27 cellular contexts compared by ENCODE assay signal in the genomic region with DNA sequence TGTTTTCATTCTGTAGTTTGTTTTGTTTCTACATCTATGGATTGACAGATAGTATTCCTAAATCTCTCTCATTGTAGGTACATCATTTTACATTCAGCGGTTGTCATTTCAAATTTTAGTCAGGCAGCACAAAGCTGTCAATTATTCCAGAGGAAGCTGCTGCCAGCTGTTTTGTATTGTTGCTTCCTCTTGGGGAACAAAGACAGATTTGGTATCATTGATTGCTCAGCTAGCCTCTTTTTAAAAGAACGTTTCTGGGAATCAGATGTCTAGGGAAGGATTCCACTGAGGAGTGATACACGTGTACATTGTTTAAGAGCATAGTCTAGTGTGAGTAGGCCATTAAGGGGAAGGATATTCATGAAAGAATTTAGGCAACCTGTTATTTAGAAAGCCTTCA.
A peak's percentile ranks its signal among the peaks of the same experiment; 100 is the strongest.
DNase-seq lines count a peak whose midpoint lies in the region; ATAC-seq and TF ChIP-seq lines count a peak whose summit lies in the region.
"Had no signal": no experiment of that assay in that cellular context is flagged by ENCODE, and none has a peak within 500 bp of the region (broad histone marks: within the 10 kb centered on the region; RNA-seq: fewer than 3 reads in every experiment).

No MANE protein-coding gene starts in this region.

- H3K4me1 ChIP-seq in Caco-2, result 0 out of 2 replicates have a peak, but pooled peaks cover 12% of the 10 kb centered on the region
- no peaks in the 10 kb centered on the region for H3K4me1 ChIP-seq in HCT116 (ENCODE audit: control insufficient read depth in 1 of 2, insufficient read depth in 2 of 2, low read length in 2 of 2)
- no peaks in the 10 kb centered on the region for H3K4me1 ChIP-seq in PC-3 (ENCODE audit: insufficient read depth, low read length)
- H3K4me1 ChIP-seq: Peyer's patch had no signal

- peaks cover 8% of the 10 kb centered on the region for H3K36me3 Mint-ChIP-seq in Caco-2 (ENCODE audit: insufficient read depth, unreplicated experiment)

- H3K9me3 ChIP-seq in Caco-2, result no peaks in the 10 kb centered on the region
- H3K9me3 ChIP-seq in HCT116 (ENCODE audit: control insufficient read depth in 1 of 2, insufficient read depth in 1 of 2, low read depth in 1 of 2, low read length in 2 of 2), result no peaks in the 10 kb centered on the region
- H3K9me3 ChIP-seq in PC-3 (ENCODE audit: low read length), result no peaks in the 10 kb centered on the region
- H3K9me3 ChIP-seq: esophagus muscularis mucosa, HAP-1, heart left ventricle, Peyer's patch had no signal

- intact Hi-C loops in Caco-2 (cut with micrococcal nuclease; ENCODE audit: unreplicated experiment), result loop anchor here (5.0 kb wide), 2 partner anchors 64 to 184 kb away; no protein-coding TSS in a partner anchor
- intact Hi-C loops in HCT116 (cut with micrococcal nuclease), result loop anchor here (5.0 kb wide), 1 partner anchor 536 kb away; no protein-coding TSS in a partner anchor
- intact Hi-C loops in PC-3 (cut with micrococcal nuclease), result no loop called here
- intact Hi-C loops in Right ventricle myocardium superior (cut with DNase I), result no loop called here

- no peak overlapping the region for H3K4me3 Mint-ChIP-seq in Caco-2 (ENCODE audit: unreplicated experiment)
- H3K4me3 Mint-ChIP-seq: central memory CD8-positive, alpha-beta T cell; mesothelial cell of epicardium; naive B cell; stimulated activated naive B cell treated with anti-CD40 and anti-IgM and Interleukin-4, amounts not matched to agents 10 μg/mL and 1 μg/mL and 100 μg/mL, for 72 hours had no signal

- no peak for TF ChIP-seq POLR2A in HCT116 (IDR thresholded peaks at IDR 0.05; ENCODE audit: borderline replicate concordance, extremely low read depth, insufficient read depth, insufficient read length)

- CTCF ChIA-PET in Caco-2 (lab: Charles Lee), result no interaction called here
- CTCF ChIA-PET in HCT116 (lab: Charles Lee), result interaction anchor here (2.2 kb wide), 1 partner anchor 66 kb away, joined by 4 read pairs; no protein-coding TSS in a partner anchor
- CTCF ChIA-PET in PC-3 (lab: Charles Lee), result no interaction called here
- CTCF ChIA-PET in GM10248 (lab: Yijun Ruan, JAX), result interaction anchor here (1.1 kb wide), 1 partner anchor 25 kb away, joined by 3 read pairs; no protein-coding TSS in a partner anchor

- BruUV-seq in Caco-2 (replicated peaks; lab: Mats Ljungman, UMichigan) (TSS peak; percentile 29), HCT116 (replicated peaks; lab: Mats Ljungman, UMichigan) (TSS peak; percentile 25), PC-3 (replicated peaks; lab: Mats Ljungman, UMichigan) (TSS peak; percentile 22)

- H3K27ac Mint-ChIP-seq in Caco-2 (ENCODE audit: unreplicated experiment), result no peak overlapping the region
- H3K27ac Mint-ChIP-seq: naive B cell; stimulated activated naive B cell treated with anti-CD40 and anti-IgM and Interleukin-4, amounts not matched to agents 10 μg/mL and 1 μg/mL and 100 μg/mL, for 72 hours had no signal

- H3K9me2 ChIP-seq in HCT116 (ENCODE audit: insufficient read depth), result no peaks in the 10 kb centered on the region
- no peaks in the 10 kb centered on the region for H3K9me2 ChIP-seq in PC-3 (replicated peaks; ENCODE audit: low read length)

- ATAC-seq in HCT116 (no peak), PC-3 (no peak), Right ventricle myocardium superior (ENCODE audit: poor library complexity) (no peak)
- ATAC-seq: heart left ventricle; stimulated activated naive B cell treated with anti-CD40 and anti-IgM and Interleukin-4, amounts not matched to agents 10 μg/mL and 1 μg/mL and 100 μg/mL, for 72 hours had no signal

- H4K20me1 ChIP-seq in HCT116 (ENCODE audit: insufficient read depth) (no peaks in the 10 kb centered on the region), PC-3 (ENCODE audit: low read length) (no peaks in the 10 kb centered on the region)

- no peak overlapping the region for H3K4me3 ChIP-seq in Caco-2 (ENCODE audit: low read depth, low read length)
- H3K4me3 ChIP-seq in HCT116 (replicated peaks in 1 of 2; ENCODE audit: low read depth in 1 of 2, low read length in 2 of 2), result no peak overlapping the region
- H3K4me3 ChIP-seq in PC-3 (ENCODE audit: low read length), result no peak overlapping the region
- H3K4me3 ChIP-seq: esophagus muscularis mucosa, HAP-1, heart left ventricle, Peyer's patch had no signal

- H3K9me3 Mint-ChIP-seq in Caco-2 (ENCODE audit: unreplicated experiment), result no peaks in the 10 kb centered on the region
- H3K9me3 Mint-ChIP-seq: central memory CD8-positive, alpha-beta T cell; mesothelial cell of epicardium; naive B cell; stimulated activated naive B cell treated with anti-CD40 and anti-IgM and Interleukin-4, amounts not matched to agents 10 μg/mL and 1 μg/mL and 100 μg/mL, for 72 hours had no signal

- POLR2A ChIA-PET in Caco-2 (lab: Charles Lee), result no interaction called here
- POLR2A ChIA-PET in HCT116 (lab: Charles Lee), result no interaction called here
- POLR2A ChIA-PET in PC-3 (lab: Charles Lee; ENCODE audit: unreplicated experiment), result no interaction called here
- POLR2A ChIA-PET in GM10248 (lab: Yijun Ruan, JAX), result no interaction called here

- H3K27ac ChIP-seq in HCT116 (ENCODE audit: low read depth, low read length), result no peak overlapping the region
- no peak overlapping the region for H3K27ac ChIP-seq in PC-3 (ENCODE audit: low read length)
- H3K27ac ChIP-seq: esophagus muscularis mucosa, heart left ventricle, Peyer's patch had no signal

- H2AFZ ChIP-seq in HCT116 (ENCODE audit: low read depth, low read length, poor library complexity, severe bottlenecking) (no peak overlapping the region), PC-3 (ENCODE audit: low read length) (no peak overlapping the region)

- no peaks in the 10 kb centered on the region for H3K27me3 ChIP-seq in Caco-2 (replicated peaks; ENCODE audit: control insufficient read depth, insufficient read depth, low read length)
- no peaks in the 10 kb centered on the region for H3K27me3 ChIP-seq in HCT116 (ENCODE audit: insufficient read depth, low read length)
- no peaks in the 10 kb centered on the region for H3K27me3 ChIP-seq in PC-3 (ENCODE audit: low read length)
- H3K27me3 ChIP-seq: esophagus muscularis mucosa, heart left ventricle, Peyer's patch had no signal

- no peaks in the 10 kb centered on the region for H3K27me3 Mint-ChIP-seq in Caco-2 (ENCODE audit: insufficient read depth, unreplicated experiment)
- H3K27me3 Mint-ChIP-seq: central memory CD8-positive, alpha-beta T cell; naive B cell; stimulated activated naive B cell treated with anti-CD40 and anti-IgM and Interleukin-4, amounts not matched to agents 10 μg/mL and 1 μg/mL and 100 μg/mL, for 72 hours had no signal

- RAD21 ChIA-PET in HCT116 (lab: Charles Lee; ENCODE audit: low non-redundant PET in 1 of 2, low total read pairs in 2 of 2, uncharacterized antibody in 2 of 2, unreplicated experiment in 2 of 2), result no interaction called here

- DNase-seq in Caco-2, result no peak
- DNase-seq in HCT116 (ENCODE audit: low read depth, low spot score), result no peak
- DNase-seq in PC-3, result no peak
- peak; percentile 23 for DNase-seq in medulla oblongata (ENCODE audit: extremely low spot score)
- no peak for DNase-seq in Right ventricle myocardium superior
- DNase-seq in activated gamma-delta T cell (lab: John Stamatoyannopoulos, UW), result no peak
- DNase-seq in GM10248 (ENCODE audit: extremely low spot score), result no peak
- DNase-seq in NCI-H187 treated with DMSO at 0.1 percent for 48 hours (lab: John Stamatoyannopoulos, UW), result no peak
- DNase-seq: activated CD4-positive, alpha-beta T cell treated with anti-CD3 and anti-CD28 coated beads for 48 hours; DMS79 treated with DMSO at 0.1 percent for 48 hours; foreskin fibroblast; GDM1; heart left ventricle; kidney; naive B cell; NCI-H1436; NCI-H345; Peyer's patch; SHP77 treated with DMSO at 0.1 percent for 48 hours; stimulated activated naive B cell treated with anti-CD40 and anti-IgM and Interleukin-4, amounts not matched to agents 10 μg/mL and 1 μg/mL and 100 μg/mL, for 72 hours; substantia nigra; SW 1271; trophoblast cell had no signal

- H3F3A ChIP-seq in PC-3 (ENCODE audit: low read length, unreplicated experiment), result no peaks in the 10 kb centered on the region

- no peak for TF ChIP-seq RAD21 in HCT116 (IDR thresholded peaks at IDR 0.05; ENCODE audit: low read depth)

- H3K36me3 ChIP-seq in Caco-2 (ENCODE audit: control insufficient read depth, insufficient read depth, low read length), result 0 out of 2 replicates have a peak, but pooled peaks cover 2% of the 10 kb centered on the region
- H3K36me3 ChIP-seq in HCT116 (ENCODE audit: control insufficient read depth in 1 of 2, insufficient read depth in 2 of 2, low read length in 2 of 2), result no peaks in the 10 kb centered on the region
- no peaks in the 10 kb centered on the region for H3K36me3 ChIP-seq in PC-3 (ENCODE audit: low read depth, low read length)
- H3K36me3 ChIP-seq: HAP-1 had no signal

- no peak overlapping the region for H3K9ac ChIP-seq in HCT116 (ENCODE audit: low read length)
- H3K9ac ChIP-seq in PC-3 (ENCODE audit: low read length), result no peak overlapping the region

- H3K79me2 ChIP-seq in HCT116 (ENCODE audit: insufficient read depth, low read length) (no peaks in the 10 kb centered on the region), PC-3 (ENCODE audit: low read length) (no peaks in the 10 kb centered on the region)

- H3K4me1 Mint-ChIP-seq in Caco-2 (ENCODE audit: low read depth, unreplicated experiment), result no peaks in the 10 kb centered on the region
- H3K4me1 Mint-ChIP-seq: central memory CD8-positive, alpha-beta T cell; naive B cell; stimulated activated naive B cell treated with anti-CD40 and anti-IgM and Interleukin-4, amounts not matched to agents 10 μg/mL and 1 μg/mL and 100 μg/mL, for 72 hours had no signal

- H3K4me2 ChIP-seq in HCT116 (ENCODE audit: low read length) (no peak overlapping the region), PC-3 (ENCODE audit: low read length) (no peak overlapping the region)

- TF ChIP-seq CTCF in Caco-2 (IDR thresholded peaks at IDR 0.05; ENCODE audit: insufficient read depth in 1 of 2, low read depth in 1 of 2, low read length in 1 of 2, severe bottlenecking in 1 of 2, unreplicated experiment in 1 of 2) (no peak), HCT116 (IDR thresholded peaks at IDR 0.05 in 2 of 3, conservative IDR thresholded peaks at IDR 0.05 in 1 of 3; ENCODE audit: borderline replicate concordance in 1 of 3, insufficient read depth in 1 of 3, low read depth in 2 of 3, low read length in 2 of 3) (no peak), PC-3 (conservative IDR thresholded peaks at IDR 0.05; ENCODE audit: low read depth, low read length) (no peak), GM10248 (IDR thresholded peaks at IDR 0.05; ENCODE audit: control extremely low read depth, extremely low read depth, low read depth, missing control alignments) (no peak)

TF ChIP-seq in HCT116, 20 proteins besides CTCF, POLR2A, EP300 and RAD21 (continues in another document):
- TF ChIP-seq ZFX (IDR thresholded peaks at IDR 0.05) (no peak), FOSL1 (IDR thresholded peaks at IDR 0.05; ENCODE audit: low read depth) (no peak)

Comparison
In these comparisons a context has a peak if more than half of its experiments do, and no peak if none do; other contexts are left out.
1. CTCF ChIA-PET loops: an anchor here in HCT116 (2.2 kb wide) and GM10248 (1.1 kb wide); none called in Caco-2 and PC-3.
2. intact Hi-C loops: an anchor here in Caco-2 (5.0 kb wide) and HCT116 (5.0 kb wide); none called in PC-3 and Right ventricle myocardium superior.